Comparison of ENCODE assay signal across 8 cellular contexts in genomic region chr15:60592386-60593339, GRCh38.
DNase-seq lines count a peak whose midpoint lies in the region; ATAC-seq and TF ChIP-seq lines count a peak whose summit lies in the region.

No MANE protein-coding gene starts in this region.

- TF ChIP-seq CTCF in AG10803 (conservative IDR thresholded peaks at IDR 0.05; ENCODE audit: low read length) = peak; percentile 8; the same call in 1 of the 2 replicates
- TF ChIP-seq CTCF in endodermal cell (conservative IDR thresholded peaks at IDR 0.05) = peak; percentile 56

- WGBS in endodermal cell (ENCODE audit: insufficient coverage in 1 of 2, insufficient read length in 1 of 2), 2 experiments = 1 to 6% methylated on average over 9 to 91 of the region's 91 CpGs

- H3K36me3 ChIP-seq in endodermal cell (ENCODE audit: control insufficient read depth, insufficient read depth, low read length) = no peaks in the 10 kb centered on the region

- peaks cover 6% of the 10 kb centered on the region for H3K4me1 ChIP-seq in endodermal cell (ENCODE audit: control insufficient read depth, insufficient read depth, low read length)

- H3K36me3 Mint-ChIP-seq in activated CD8-positive, alpha-beta memory T cell treated with anti-CD3 and anti-CD28 coated beads, Interleukin-2, amount 10 ng/mL, durations not matched to agents 7 days and 5 days = peaks cover 11% of the 10 kb centered on the region
- H3K36me3 Mint-ChIP-seq in endodermal cell (ENCODE audit: low read depth) = no peaks in the 10 kb centered on the region

- ATAC-seq in GM19043 (IDR thresholded peaks at IDR 0.05; ENCODE audit: low read depth, unreplicated experiment) = peak; percentile 73
- peak; percentile 87 for ATAC-seq in HG03432 (IDR thresholded peaks at IDR 0.05; ENCODE audit: unreplicated experiment)
- ATAC-seq in activated CD8-positive, alpha-beta memory T cell treated with anti-CD3 and anti-CD28 coated beads, Interleukin-2, amount 10 ng/mL, durations not matched to agents 7 days and 5 days = peak; percentile 86

- peaks cover 22% of the 10 kb centered on the region for H3K27me3 ChIP-seq in endodermal cell (ENCODE audit: control insufficient read depth, insufficient read depth, low read length, poor library complexity, severe bottlenecking)

- H3K9ac ChIP-seq in endodermal cell (ENCODE audit: extremely low read depth, low read length, poor library complexity, severe bottlenecking) = peak overlapping the region; percentile 54

- DNase-seq in AG10803 (ENCODE audit: low read depth) (peak; percentile 76), NCI-H748 treated with DMSO at 0.1 percent for 48 hours (lab: John Stamatoyannopoulos, UW) (peak; percentile 50), endodermal cell (peak; percentile 94), middle frontal gyrus (ENCODE audit: extremely low spot score, low spot score) (peak; percentile 78)
- DNase-seq in activated CD8-positive, alpha-beta memory T cell treated with anti-CD3 and anti-CD28 coated beads, Interleukin-2, amount 10 ng/mL, durations not matched to agents 7 days and 5 days = peak; percentile 92
- DNase-seq in stimulated activated CD8-positive, alpha-beta memory T cell treated with anti-CD3 and anti-CD28 coated beads, Interleukin-2, amount 100 ng/mL, for 48 hours (ENCODE audit: low read depth in 2 of 2) = peak; percentile 70 to 72

- peak overlapping the region; percentile 86 for H3K4me3 Mint-ChIP-seq in activated CD8-positive, alpha-beta memory T cell treated with anti-CD3 and anti-CD28 coated beads, Interleukin-2, amount 10 ng/mL, durations not matched to agents 7 days and 5 days
- H3K4me3 Mint-ChIP-seq in endodermal cell = peak overlapping the region; percentile 85

- CTCF ChIA-PET in activated CD8-positive, alpha-beta memory T cell treated with anti-CD3 and anti-CD28 coated beads, Interleukin-2, amount 10 ng/mL, durations not matched to agents 7 days and 5 days (lab: Charles Lee) = interaction anchor here (1.1 to 3.2 kb wide), 9 partner anchors 42 to 324 kb away, joined by 4 to 15 read pairs (median 6); no protein-coding TSS in a partner anchor

- peak overlapping the region; percentile 69 for H3K4me3 ChIP-seq in AG10803 (ENCODE audit: low read length)
- peak overlapping the region; percentile 87 for H3K4me3 ChIP-seq in endodermal cell (ENCODE audit: low read length)

- H3K9me3 ChIP-seq in endodermal cell (ENCODE audit: control insufficient read depth, low read length) = no peaks in the 10 kb centered on the region

- peak overlapping the region; percentile 82 for H3K27ac Mint-ChIP-seq in activated CD8-positive, alpha-beta memory T cell treated with anti-CD3 and anti-CD28 coated beads, Interleukin-2, amount 10 ng/mL, durations not matched to agents 7 days and 5 days
- H3K27ac Mint-ChIP-seq in endodermal cell = peak overlapping the region; percentile 95

- peaks cover 14% of the 10 kb centered on the region for H3K27me3 Mint-ChIP-seq in activated CD8-positive, alpha-beta memory T cell treated with anti-CD3 and anti-CD28 coated beads, Interleukin-2, amount 10 ng/mL, durations not matched to agents 7 days and 5 days
- peaks cover 21% of the 10 kb centered on the region for H3K27me3 Mint-ChIP-seq in endodermal cell (ENCODE audit: insufficient read depth)

- no peak overlapping the region for H3K27ac ChIP-seq in endodermal cell (ENCODE audit: low read depth, low read length)

- H3K4me1 Mint-ChIP-seq in activated CD8-positive, alpha-beta memory T cell treated with anti-CD3 and anti-CD28 coated beads, Interleukin-2, amount 10 ng/mL, durations not matched to agents 7 days and 5 days = peaks cover 50% of the 10 kb centered on the region
- peaks cover 32% of the 10 kb centered on the region for H3K4me1 Mint-ChIP-seq in endodermal cell

- H3K9me3 Mint-ChIP-seq in activated CD8-positive, alpha-beta memory T cell treated with anti-CD3 and anti-CD28 coated beads, Interleukin-2, amount 10 ng/mL, durations not matched to agents 7 days and 5 days (ENCODE audit: low read depth) = no peaks in the 10 kb centered on the region
- no peaks in the 10 kb centered on the region for H3K9me3 Mint-ChIP-seq in endodermal cell
